In the genomic region with DNA sequence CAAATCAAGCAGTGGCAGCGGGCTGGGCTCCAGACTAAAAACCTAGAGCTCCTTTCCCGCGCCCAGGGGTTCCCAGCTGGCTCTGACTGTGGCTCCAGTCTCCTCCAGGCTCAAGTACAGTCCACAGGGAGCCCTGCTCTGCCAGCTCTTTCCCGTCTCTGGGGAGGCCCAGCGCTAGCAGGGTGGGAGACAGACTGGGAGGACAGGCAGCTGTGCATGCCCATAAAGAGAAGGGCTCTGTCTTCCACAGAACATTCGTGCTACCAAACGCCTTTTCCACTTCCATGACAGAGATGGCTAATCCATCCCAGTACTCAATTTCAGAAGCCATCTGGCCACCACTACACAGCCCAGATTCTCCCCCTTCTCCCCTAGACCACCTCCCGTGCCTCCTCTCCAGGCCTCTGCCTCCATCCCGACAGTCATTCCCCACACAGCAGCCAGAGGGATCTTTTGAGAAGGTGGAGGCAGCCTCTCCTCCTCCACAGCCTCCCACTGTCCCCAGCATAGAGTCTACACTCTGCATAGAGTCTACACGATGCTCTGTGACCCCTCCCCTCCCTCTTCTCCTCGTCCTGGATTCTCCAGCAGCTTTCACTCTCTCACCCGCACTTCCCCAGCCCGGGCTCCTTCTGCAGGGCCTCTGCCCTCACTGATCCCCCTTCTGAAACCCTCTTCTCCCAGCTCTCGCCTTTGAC, we compare ENCODE assay signal across 1 cellular context.
TF ChIP-seq lines count a peak whose summit lies in the region.

No MANE protein-coding gene starts in this region.

TF ChIP-seq in HepG2, 621 proteins besides CTCF, POLR2A, EP300 and RAD21 (continued from another document):
- TF ChIP-seq, protein P1, sequence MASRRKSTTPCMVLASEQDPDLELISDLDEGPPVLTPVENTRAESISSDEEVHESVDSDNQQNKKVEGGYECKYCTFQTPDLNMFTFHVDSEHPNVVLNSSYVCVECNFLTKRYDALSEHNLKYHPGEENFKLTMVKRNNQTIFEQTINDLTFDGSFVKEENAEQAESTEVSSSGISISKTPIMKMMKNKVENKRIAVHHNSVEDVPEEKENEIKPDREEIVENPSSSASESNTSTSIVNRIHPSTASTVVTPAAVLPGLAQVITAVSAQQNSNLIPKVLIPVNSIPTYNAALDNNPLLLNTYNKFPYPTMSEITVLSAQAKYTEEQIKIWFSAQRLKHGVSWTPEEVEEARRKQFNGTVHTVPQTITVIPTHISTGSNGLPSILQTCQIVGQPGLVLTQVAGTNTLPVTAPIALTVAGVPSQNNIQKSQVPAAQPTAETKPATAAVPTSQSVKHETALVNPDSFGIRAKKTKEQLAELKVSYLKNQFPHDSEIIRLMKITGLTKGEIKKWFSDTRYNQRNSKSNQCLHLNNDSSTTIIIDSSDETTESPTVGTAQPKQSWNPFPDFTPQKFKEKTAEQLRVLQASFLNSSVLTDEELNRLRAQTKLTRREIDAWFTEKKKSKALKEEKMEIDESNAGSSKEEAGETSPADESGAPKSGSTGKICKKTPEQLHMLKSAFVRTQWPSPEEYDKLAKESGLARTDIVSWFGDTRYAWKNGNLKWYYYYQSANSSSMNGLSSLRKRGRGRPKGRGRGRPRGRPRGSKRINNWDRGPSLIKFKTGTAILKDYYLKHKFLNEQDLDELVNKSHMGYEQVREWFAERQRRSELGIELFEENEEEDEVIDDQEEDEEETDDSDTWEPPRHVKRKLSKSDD (CRISPR knock-in tag; IDR thresholded peaks at IDR 0.05; ENCODE audit: low read depth): no peak
- TF ChIP-seq SETDB1 (CRISPR knock-in tag; IDR thresholded peaks at IDR 0.05; ENCODE audit: borderline replicate concordance): no peak
- TF ChIP-seq REL (CRISPR knock-in tag; conservative IDR thresholded peaks at IDR 0.05): no peak
- no peak for TF ChIP-seq ZNF468 (CRISPR knock-in tag; IDR thresholded peaks at IDR 0.05)
- TF ChIP-seq, protein P2, sequence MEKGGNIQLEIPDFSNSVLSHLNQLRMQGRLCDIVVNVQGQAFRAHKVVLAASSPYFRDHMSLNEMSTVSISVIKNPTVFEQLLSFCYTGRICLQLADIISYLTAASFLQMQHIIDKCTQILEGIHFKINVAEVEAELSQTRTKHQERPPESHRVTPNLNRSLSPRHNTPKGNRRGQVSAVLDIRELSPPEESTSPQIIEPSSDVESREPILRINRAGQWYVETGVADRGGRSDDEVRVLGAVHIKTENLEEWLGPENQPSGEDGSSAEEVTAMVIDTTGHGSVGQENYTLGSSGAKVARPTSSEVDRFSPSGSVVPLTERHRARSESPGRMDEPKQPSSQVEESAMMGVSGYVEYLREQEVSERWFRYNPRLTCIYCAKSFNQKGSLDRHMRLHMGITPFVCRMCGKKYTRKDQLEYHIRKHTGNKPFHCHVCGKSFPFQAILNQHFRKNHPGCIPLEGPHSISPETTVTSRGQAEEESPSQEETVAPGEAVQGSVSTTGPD (CRISPR knock-in tag; IDR thresholded peaks at IDR 0.05): no peak
- TF ChIP-seq ZBTB34 (CRISPR knock-in tag; IDR thresholded peaks at IDR 0.05): no peak
- no peak for TF ChIP-seq CENPBD1 (CRISPR knock-in tag; IDR thresholded peaks at IDR 0.05; ENCODE audit: borderline replicate concordance, low read depth)
- TF ChIP-seq KLF6 (CRISPR knock-in tag; IDR thresholded peaks at IDR 0.05): no peak
